In the genomic region with DNA sequence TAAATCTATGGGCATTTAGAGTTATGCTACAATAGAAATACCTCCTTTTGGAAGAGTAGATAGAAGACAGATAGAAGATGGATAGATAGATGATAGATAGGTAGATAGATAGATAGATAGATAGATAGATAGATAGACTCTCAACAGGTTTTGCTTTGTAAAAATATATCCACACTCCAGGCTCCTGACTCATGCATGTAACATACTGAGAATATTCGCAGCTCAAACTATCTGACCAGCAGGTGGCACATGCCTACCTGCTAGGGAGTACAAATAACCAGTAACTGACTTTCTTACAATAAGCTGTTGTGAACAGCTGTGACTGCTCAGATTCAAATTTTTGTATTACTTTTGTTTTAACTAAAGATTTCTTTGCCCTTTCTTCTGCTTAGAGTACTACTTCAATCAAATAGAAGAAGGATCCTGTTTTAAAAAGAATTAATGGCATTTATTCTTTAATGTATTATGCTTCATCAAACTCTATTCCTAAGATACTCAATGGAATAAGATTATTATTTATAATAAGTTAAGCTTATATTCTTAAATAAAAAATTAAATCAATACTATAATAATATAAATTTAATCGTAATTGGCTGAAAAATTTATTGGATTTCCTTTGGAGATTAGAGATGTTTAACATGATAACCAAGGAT, we compare ENCODE assay signal across 8 cellular contexts. TPM values are rescaled to one million over a fixed set of nuclear protein-coding genes. Genes with fewer than 3 reads are reported as not detected.
DNase-seq lines count a peak whose midpoint lies in the region; ATAC-seq, FAIRE-seq and TF ChIP-seq lines count a peak whose summit lies in the region.

No MANE protein-coding gene starts in this region.

- peak; percentile 54; the same call in 1 of the 2 replicates for TF ChIP-seq RAD21 in HepG2 (CRISPR knock-in tag; IDR thresholded peaks at IDR 0.05)

- H3K4me1 ChIP-seq in DND-41 (ENCODE audit: insufficient read depth, low read length), result no peaks in the 10 kb centered on the region
- no peaks in the 10 kb centered on the region for H3K4me1 ChIP-seq in OCI-LY7 (ENCODE audit: insufficient read depth, low read length, poor library complexity, severe bottlenecking)
- no peaks in the 10 kb centered on the region for H3K4me1 ChIP-seq in HepG2 (ENCODE audit: insufficient read depth, low read length)

- no peak for ATAC-seq in DND-41 (ENCODE audit: insufficient read depth, low read depth)
- ATAC-seq in GM19452 (IDR thresholded peaks at IDR 0.05; ENCODE audit: unreplicated experiment), result peak; percentile 77
- peak; percentile 93 for ATAC-seq in HG03469 (IDR thresholded peaks at IDR 0.05; ENCODE audit: unreplicated experiment)
- ATAC-seq in HepG2, result peak; percentile 93

- H4K20me1 ChIP-seq in DND-41 (ENCODE audit: insufficient read depth, low read length) (no peaks in the 10 kb centered on the region), OCI-LY7 (ENCODE audit: insufficient read depth, low read length) (no peaks in the 10 kb centered on the region), HepG2 (ENCODE audit: insufficient read depth, low read length) (no peaks in the 10 kb centered on the region)

- CTCF ChIA-PET in OCI-LY7 (lab: Charles Lee; ENCODE audit: unreplicated experiment) (no interaction called here), HepG2 (lab: Yijun Ruan, JAX; ENCODE audit: low intra/inter-chr PET ratio, low total read pairs) (interaction anchor here (2.6 kb wide), 1 partner anchor 182 kb away, joined by 30 read pairs; no protein-coding TSS in a partner anchor)

- in situ Hi-C loops in brain microvascular endothelial cell (cut with HindIII; ENCODE audit: low pct_ligation_motif_present, low sequenced_read_pairs) (no loop called here), HepG2 (cut with HindIII; ENCODE audit: extremely low pct_ligation_motif_present, low pct_unique_long_range_greater_than_20kb) (loop anchor here (5.0 to 25.0 kb wide), 4 partner anchors 181 to 784 kb away; no protein-coding TSS in a partner anchor)

- no peak overlapping the region for H3K4me3 ChIP-seq in DND-41 (ENCODE audit: low read depth in 1 of 2, low read length in 2 of 2)
- H3K4me3 ChIP-seq in OCI-LY7 (ENCODE audit: low read depth, low read length, poor library complexity, severe bottlenecking), result no peak overlapping the region
- H3K4me3 ChIP-seq in brain microvascular endothelial cell (ENCODE audit: low read depth, low read length), result no peak overlapping the region
- no peak overlapping the region for H3K4me3 ChIP-seq in HepG2 (replicated peaks in 1 of 3; ENCODE audit: insufficient read depth in 1 of 3, low read depth in 2 of 3, low read length in 3 of 3)

- intact Hi-C loops in OCI-LY7 (cut with micrococcal nuclease; ENCODE audit: unreplicated experiment) (loop anchor here (2.0 to 5.0 kb wide), 2 partner anchors 182 to 351 kb away; no protein-coding TSS in a partner anchor), HepG2 (cut with micrococcal nuclease; ENCODE audit: unreplicated experiment) (loop anchor here (1.0 kb wide), 2 partner anchors 182 to 352 kb away; no protein-coding TSS in a partner anchor), posterior vena cava (cut with DNase I) (no loop called here)

- H3K27me3 ChIP-seq in DND-41 (ENCODE audit: insufficient read depth, low read length, poor library complexity), result no peaks in the 10 kb centered on the region
- no peaks in the 10 kb centered on the region for H3K27me3 ChIP-seq in brain microvascular endothelial cell (replicated peaks)
- H3K27me3 ChIP-seq in HepG2 (ENCODE audit: control insufficient read depth in 1 of 2, insufficient read depth in 2 of 2, low read length in 2 of 2), result no peaks in the 10 kb centered on the region

- H2AFZ ChIP-seq in DND-41 (ENCODE audit: low read depth, low read length), result no peak overlapping the region
- H2AFZ ChIP-seq in OCI-LY7 (ENCODE audit: low read length), result no peak overlapping the region
- H2AFZ ChIP-seq in HepG2 (ENCODE audit: low read length), result no peak overlapping the region

- WGBS in HepG2 (ENCODE audit: low lambda C conversion rate), result under 1% methylated on average over 2 of the region's 2 CpGs

- BruUV-seq in OCI-LY7 (replicated peaks; lab: Mats Ljungman, UMichigan), result no TSS peak
- no TSS peak for BruUV-seq in HepG2 (replicated peaks; lab: Mats Ljungman, UMichigan)

- peak; percentile 36 for TF ChIP-seq CTCF in DND-41 (IDR thresholded peaks at IDR 0.05; ENCODE audit: borderline replicate concordance, extremely low read depth, low read length, poor library complexity, severe bottlenecking)
- peak; percentile 77 for TF ChIP-seq CTCF in OCI-LY7 (conservative IDR thresholded peaks at IDR 0.05; ENCODE audit: low read length)
- peak; percentile 61 for TF ChIP-seq CTCF in brain microvascular endothelial cell (IDR thresholded peaks at IDR 0.05; ENCODE audit: low read depth, low read length, missing control alignments)
- peak; percentile 69 for TF ChIP-seq CTCF in HepG2 (CRISPR knock-in tag; IDR thresholded peaks at IDR 0.05)

- H3K9me2 ChIP-seq in OCI-LY7 (ENCODE audit: insufficient read depth, low read length), result no peaks in the 10 kb centered on the region

- H3K9me3 ChIP-seq in DND-41 (ENCODE audit: insufficient read depth, low read length, severe bottlenecking) (no peaks in the 10 kb centered on the region), OCI-LY7 (ENCODE audit: low read length) (no peaks in the 10 kb centered on the region), HepG2 (ENCODE audit: low read length) (no peaks in the 10 kb centered on the region)

- H3K9ac ChIP-seq in DND-41 (ENCODE audit: low read depth, low read length), result no peak overlapping the region
- H3K9ac ChIP-seq in HepG2 (ENCODE audit: insufficient read depth, low read depth, low read length), result no peak overlapping the region

- H3K4me2 ChIP-seq in DND-41 (ENCODE audit: insufficient read depth, low read length) (no peak overlapping the region), OCI-LY7 (ENCODE audit: low read length) (no peak overlapping the region), HepG2 (ENCODE audit: low read depth, low read length) (no peak overlapping the region)

- H3K79me2 ChIP-seq in DND-41 (ENCODE audit: insufficient read depth, low read length) (no peaks in the 10 kb centered on the region), OCI-LY7 (ENCODE audit: insufficient read depth, low read depth, low read length) (no peaks in the 10 kb centered on the region), HepG2 (ENCODE audit: insufficient read depth, low read length) (no peaks in the 10 kb centered on the region)

- no peak for TF ChIP-seq POLR2A in HepG2 (IDR thresholded peaks at IDR 0.05; ENCODE audit: insufficient read depth in 1 of 2, low read depth in 2 of 2, low read length in 2 of 2)

- no peak for FAIRE-seq in HepG2 (lab: Jason Lieb, UNC)

- POLR2A ChIA-PET in OCI-LY7 (lab: Charles Lee), result interaction anchor here (1.0 kb wide), 1 partner anchor 11 kb away, joined by 6 read pairs; no protein-coding TSS in a partner anchor
- POLR2A ChIA-PET in HepG2 (lab: Yijun Ruan, JAX), result no interaction called here

- H3K27ac ChIP-seq in DND-41 (ENCODE audit: low read length) (no peak overlapping the region), OCI-LY7 (ENCODE audit: low read depth, low read length, poor library complexity, severe bottlenecking) (no peak overlapping the region), brain microvascular endothelial cell (no peak overlapping the region), HepG2 (ENCODE audit: extremely low read length, insufficient read depth, low read length) (no peak overlapping the region)

- TF ChIP-seq EP300 in HepG2 (IDR thresholded peaks at IDR 0.05; ENCODE audit: low read depth in 2 of 2, low read length in 2 of 2) (no peak), HepG2 (CRISPR knock-in tag; IDR thresholded peaks at IDR 0.05; ENCODE audit: borderline replicate concordance) (no peak)

- no peak for DNase-seq in DND-41
- DNase-seq in OCI-LY7 (ENCODE audit: low spot score), result peak; percentile 43
- peak; percentile 28 for DNase-seq in brain microvascular endothelial cell
- peak; percentile 65 for DNase-seq in HepG2 (ENCODE audit: low spot score)
- DNase-seq in inferior parietal cortex (ENCODE audit: extremely low spot score), result no peak
- no peak for DNase-seq in posterior vena cava (ENCODE audit: low spot score)

- H3K36me3 ChIP-seq in DND-41 (ENCODE audit: insufficient read depth, low read length), result no peaks in the 10 kb centered on the region
- no peaks in the 10 kb centered on the region for H3K36me3 ChIP-seq in OCI-LY7 (ENCODE audit: insufficient read depth, low read length)
- H3K36me3 ChIP-seq in brain microvascular endothelial cell (replicated peaks), result no peaks in the 10 kb centered on the region
- no peaks in the 10 kb centered on the region for H3K36me3 ChIP-seq in HepG2 (replicated peaks in 1 of 2; ENCODE audit: control insufficient read depth in 1 of 2, insufficient read depth in 2 of 2, low read length in 2 of 2)

TF ChIP-seq in HepG2, 621 proteins besides CTCF, POLR2A, EP300 and RAD21:
- TF ChIP-seq SMC3 (IDR thresholded peaks at IDR 0.05; ENCODE audit: low read length) (peak; percentile 82), ZNF780A (CRISPR knock-in tag; IDR thresholded peaks at IDR 0.05) (no peak), STAG1 (CRISPR knock-in tag; IDR thresholded peaks at IDR 0.05) (peak; percentile 67)

RNA-seq across cellular contexts. Expression of a gene that starts 15.8 kb away (rescaled TPM):
- total RNA-seq in OCI-LY7 (2014; rRNA removed; shearing (Covaris generic)), result not detected in 2 replicates
- total RNA-seq in OCI-LY7 (2022) (not detected in 2 replicates), HepG2 (2016; rRNA removed; fragmentation: Illumina TruSeq; extraction: Trizol) (2.4 and 3.6 TPM in 2 replicates), posterior vena cava (10 to 100 TPM; 18.5 to 22.8 TPM)
- 0.18 and 0.51 TPM in 2 replicates for total RNA-seq in HepG2 (2016; cell fraction: cytosol; rRNA removed; fragmentation: Illumina TruSeq; extraction: Trizol; ENCODE audit: low read depth)
- 1.9 and 3.5 TPM in 2 replicates for total RNA-seq in HepG2 (2016; cell fraction: insoluble cytoplasmic fraction; rRNA removed; fragmentation: Illumina TruSeq; extraction: Trizol)
- total RNA-seq in HepG2 (2016; cell fraction: membrane; rRNA removed; fragmentation: Illumina TruSeq; extraction: Trizol), result 0.34 and 0.46 TPM in 2 replicates
- 3.9 and 5.6 TPM in 2 replicates for total RNA-seq in HepG2 (2016; cell fraction: nucleus; rRNA removed; fragmentation: Illumina TruSeq; extraction: Trizol)
- polyA plus RNA-seq in HepG2 (2011; rRNA removed), result 1.4 and 2.7 TPM in 2 replicates
- polyA plus RNA-seq in HepG2 (2011; cell fraction: cytosol; rRNA removed), result 0.74 and 1.1 TPM in 2 replicates
- polyA plus RNA-seq in HepG2 (2011; cell fraction: nucleus; rRNA removed), result 0.90 and 1.5 TPM in 2 replicates
- 0.69 and 0.98 TPM in 2 replicates for polyA plus RNA-seq in HepG2 (2012)
- polyA plus RNA-seq in HepG2 (2016; cell fraction: cytosol; fragmentation: Illumina TruSeq; extraction: Trizol; ENCODE audit: low read depth), result 0.06 and 0.08 TPM in 2 replicates
- polyA plus RNA-seq in HepG2 (2016; cell fraction: insoluble cytoplasmic fraction; fragmentation: Illumina TruSeq; extraction: Trizol; ENCODE audit: low read depth), result 1.6 TPM in 2 replicates
- 0.19 and 0.23 TPM in 2 replicates for polyA plus RNA-seq in HepG2 (2016; cell fraction: membrane; fragmentation: Illumina TruSeq; extraction: Trizol; ENCODE audit: low read depth)
- 4.9 and 5.0 TPM in 2 replicates for polyA plus RNA-seq in HepG2 (2016; cell fraction: nucleus; fragmentation: Illumina TruSeq; extraction: Trizol; ENCODE audit: insufficient read depth, low read depth)
- 1.4 and 16.1 TPM in 2 replicates for polyA minus RNA-seq in HepG2 (2011; rRNA and poly(A)+ RNA removed; ENCODE audit: low replicate concordance)
- polyA minus RNA-seq in HepG2 (2011; cell fraction: cytosol; rRNA and poly(A)+ RNA removed), result 1.6 and 1.7 TPM in 2 replicates
- 11.1 and 14.3 TPM in 2 replicates for polyA minus RNA-seq in HepG2 (2011; cell fraction: nucleus; rRNA and poly(A)+ RNA removed)

Comparison
In these comparisons a context has a peak if more than half of its experiments do, and no peak if none do; other contexts are left out.
1. DNase-seq: peak in OCI-LY7 (single experiment), brain microvascular endothelial cell (single experiment) and HepG2 (single experiment); none in DND-41 (single experiment), inferior parietal cortex (single experiment) and posterior vena cava (single experiment).
2. intact Hi-C loops: an anchor here in OCI-LY7 (2.0 to 5.0 kb wide) and HepG2 (1.0 kb wide); none called in posterior vena cava.
3. Peak in every context shown above with its lines, with median percentiles within 50 percentile points of each other: CTCF ChIP-seq.